15 cellular contexts compared by ENCODE assay signal in genomic region chr5:139641116-139642080, GRCh38. TPM values are rescaled to one million over a fixed set of nuclear protein-coding genes. Genes with fewer than 3 reads are reported as not detected.
DNase-seq lines count a peak whose midpoint lies in the region; ATAC-seq and TF ChIP-seq lines count a peak whose summit lies in the region.
"Had no signal": no experiment of that assay in that cellular context is flagged by ENCODE, and none has a peak within 500 bp of the region (broad histone marks: within the 10 kb centered on the region; RNA-seq: fewer than 3 reads in every experiment).

No MANE protein-coding gene starts in this region.

- TF ChIP-seq RAD21 in liver (IDR thresholded peaks at IDR 0.05), result no peak

- H3K4me1 ChIP-seq in Peyer's patch (peaks cover 17 to 53% (median 23%) of the 10 kb centered on the region in 4 donors), liver (ENCODE audit: control insufficient read depth in 4 of 4, insufficient read depth in 4 of 4, low read length in 3 of 4) (peaks cover 35 to 81% (median 72%) of the 10 kb centered on the region in 4 donors), skeletal muscle tissue (ENCODE audit: control insufficient read depth in 3 of 3, insufficient read depth in 3 of 3, low read length in 3 of 3) (peaks cover 70 to 80% (median 74%) of the 10 kb centered on the region in 3 donors)
- H3K4me1 ChIP-seq: foreskin keratinocyte had no signal

- H3K27me3 ChIP-seq in Peyer's patch, result no peaks in the 10 kb centered on the region
- H3K27me3 ChIP-seq in liver (ENCODE audit: control insufficient read depth in 4 of 4, insufficient read depth in 4 of 4, low read length in 3 of 4), result no peaks in the 10 kb centered on the region
- H3K27me3 ChIP-seq in skeletal muscle tissue (ENCODE audit: control insufficient read depth in 3 of 3, insufficient read depth in 3 of 3, low read length in 3 of 3), result no peaks in the 10 kb centered on the region

- H3K36me3 ChIP-seq in Peyer's patch (no peaks in the 10 kb centered on the region), liver (ENCODE audit: control insufficient read depth in 4 of 4, insufficient read depth in 3 of 4, low read depth in 1 of 4, low read length in 3 of 4) (no peaks in the 10 kb centered on the region), skeletal muscle tissue (ENCODE audit: control insufficient read depth in 3 of 3, insufficient read depth in 3 of 3, low read length in 3 of 3) (no peaks in the 10 kb centered on the region)
- H3K36me3 ChIP-seq: prostate gland had no signal

- no peaks in the 10 kb centered on the region for H3K9me3 ChIP-seq in Peyer's patch
- no peaks in the 10 kb centered on the region for H3K9me3 ChIP-seq in liver (ENCODE audit: control insufficient read depth in 4 of 4, low read length in 3 of 4)
- no peaks in the 10 kb centered on the region for H3K9me3 ChIP-seq in skeletal muscle tissue (ENCODE audit: control insufficient read depth in 3 of 3, low read length in 3 of 3)
- H3K9me3 ChIP-seq: mucosa of descending colon, prostate gland had no signal

- H3K4me3 ChIP-seq in Peyer's patch (no peak overlapping the region), liver (ENCODE audit: low read depth in 1 of 3, low read length in 3 of 3) (no peak overlapping the region), skeletal muscle tissue (ENCODE audit: low read length in 3 of 3) (peak overlapping the region in 2 of 3 donors; percentile 25 to 63)
- H3K4me3 ChIP-seq: mucosa of descending colon, prostate gland had no signal

- TF ChIP-seq CTCF in GM10266 (IDR thresholded peaks at IDR 0.05; ENCODE audit: control insufficient read depth, insufficient read depth, low read depth, missing control alignments), result no peak
- no peak for TF ChIP-seq CTCF in Peyer's patch (IDR thresholded peaks at IDR 0.05)
- TF ChIP-seq CTCF in liver (IDR thresholded peaks at IDR 0.05; ENCODE audit: low read depth, low read length, missing input control), result no peak

- H3K9ac ChIP-seq in liver (ENCODE audit: low read depth in 1 of 2, low read length in 2 of 2) (no peak overlapping the region), skeletal muscle tissue (ENCODE audit: low read depth in 1 of 3, low read length in 3 of 3) (peak overlapping the region; percentile 66 to 85 (median 74))

- peak overlapping the region in 1 of 4 donors; percentile 92 for H3K27ac ChIP-seq in Peyer's patch
- peak overlapping the region; percentile 15 to 81 for H3K27ac ChIP-seq in liver (ENCODE audit: low read depth in 1 of 2, low read length in 2 of 2)
- peak overlapping the region; percentile 98 for H3K27ac ChIP-seq in skeletal muscle tissue (ENCODE audit: low read depth, low read length)
- H3K27ac ChIP-seq in caudate nucleus (ENCODE audit: low read depth, low read length), result no peak overlapping the region
- H3K27ac ChIP-seq: foreskin keratinocyte had no signal

- DNase-seq in GM10266 (ENCODE audit: extremely low spot score) (peak; percentile 9), Peyer's patch (peak in 2 of 3 donors; percentile 31 to 45), caudate nucleus (lab: John Stamatoyannopoulos, UW) (no peak)
- DNase-seq: activated CD4-positive, alpha-beta T cell treated with anti-CD3 and anti-CD28 coated beads, Interleukin-2, amount 50 U/mL, for 4 hours; activated gamma-delta T cell treated with Interleukin-2 at 50 U/mL for 16 hours; effector memory CD4-positive, alpha-beta T cell; foreskin keratinocyte had no signal

- ATAC-seq in HG03571 (IDR thresholded peaks at IDR 0.05; ENCODE audit: unreplicated experiment) (no peak), GM21367 (IDR thresholded peaks at IDR 0.05; ENCODE audit: unreplicated experiment) (no peak), GM19455 (IDR thresholded peaks at IDR 0.05; ENCODE audit: unreplicated experiment) (no peak)
- ATAC-seq: foreskin keratinocyte, mucosa of descending colon, Right ventricle myocardium inferior had no signal

- WGBS in liver, result 93% methylated on average over 6 of the region's 6 CpGs

- no peak for TF ChIP-seq POLR2A in Peyer's patch (IDR thresholded peaks at IDR 0.05)

TF ChIP-seq in liver, 16 proteins besides CTCF, POLR2A, EP300 and RAD21:
- TF ChIP-seq ATF3 (IDR thresholded peaks at IDR 0.05) (no peak), HNF4A (conservative IDR thresholded peaks at IDR 0.05) (no peak), REST (IDR thresholded peaks at IDR 0.05) (no peak), YY1 (IDR thresholded peaks at IDR 0.05) (no peak), TAF1 (conservative IDR thresholded peaks at IDR 0.05) (no peak), SP1 (IDR thresholded peaks at IDR 0.05) (no peak), RXRA (IDR thresholded peaks at IDR 0.05) (no peak), HNF4G (IDR thresholded peaks at IDR 0.05) (no peak), FOXA1 (IDR thresholded peaks at IDR 0.05) (no peak), NR2F2 (IDR thresholded peaks at IDR 0.05) (no peak), MAX (IDR thresholded peaks at IDR 0.05) (no peak)
TF ChIP-seq in liver: peak in this region for 0.

RNA-seq across cellular contexts. Expression of gene CXXC5, which starts 6.8 kb away (rescaled TPM):
- total RNA-seq in Peyer's patch (10 to 100 TPM; 21.7 to 49.5 (median 30.9) TPM), liver (10 to 100 TPM; 59.1 to 78.6 TPM), skeletal muscle tissue (66.8 TPM)
- 10 to 100 TPM; 40.6 to 70.0 TPM for polyA plus RNA-seq in liver

Comparison
In these comparisons a context has a peak if more than half of its experiments do, and no peak if none do; other contexts are left out.
1. DNase-seq: peak in GM10266 (single experiment) and Peyer's patch (2 of 3); none in caudate nucleus (0 of 61).
2. H3K4me3 ChIP-seq: peak in skeletal muscle tissue (2 of 3); none in Peyer's patch (0 of 4) and liver (0 of 3).
3. H3K9ac ChIP-seq: peak in skeletal muscle tissue (3 of 3); none in liver (0 of 2).